Comparison of ENCODE assay signal across 10 cellular contexts in the genomic region with DNA sequence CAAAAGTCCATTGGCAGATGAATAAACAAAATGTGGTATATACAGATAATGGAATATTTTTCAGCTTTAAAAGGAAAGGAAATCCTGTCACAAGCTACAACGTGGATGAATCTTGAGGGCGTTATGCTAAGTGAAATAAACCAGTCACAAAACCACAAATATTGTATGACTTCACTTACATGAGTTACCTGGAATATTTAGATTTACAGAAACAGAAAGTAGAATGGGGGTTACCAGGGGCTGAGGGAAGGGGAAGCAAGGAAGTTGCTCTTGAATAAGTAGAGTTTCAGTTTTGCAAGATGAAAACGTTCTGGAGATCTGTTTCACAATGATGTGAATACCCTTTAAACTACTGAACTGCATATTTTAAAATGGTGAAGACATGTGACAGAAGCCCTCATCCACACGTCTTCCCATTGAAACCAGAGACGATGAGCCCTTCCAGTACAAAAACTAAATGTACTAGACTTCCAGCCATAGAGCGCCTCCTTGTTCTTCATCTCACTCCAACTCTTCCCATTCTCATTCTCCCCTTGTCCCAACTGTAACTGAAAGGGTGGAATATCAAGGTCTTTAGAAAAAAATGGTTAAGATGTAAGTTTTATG.
DNase-seq lines count a peak whose midpoint lies in the region; ATAC-seq, FAIRE-seq and TF ChIP-seq lines count a peak whose summit lies in the region.
"Had no signal": no experiment of that assay in that cellular context is flagged by ENCODE, and none has a peak within 500 bp of the region (broad histone marks: within the 10 kb centered on the region; RNA-seq: fewer than 3 reads in every experiment).

No MANE protein-coding gene starts in this region.

- no peaks in the 10 kb centered on the region for H3K27me3 ChIP-seq in KMS-11 (ENCODE audit: insufficient read depth, low read depth)
- H3K27me3 ChIP-seq in small intestine (ENCODE audit: control insufficient read depth in 2 of 2, insufficient read depth in 2 of 2, low read length in 2 of 2), result no peaks in the 10 kb centered on the region
- H3K27me3 ChIP-seq in HAP-1 (ENCODE audit: low read depth), result no peaks in the 10 kb centered on the region
- no peaks in the 10 kb centered on the region for H3K27me3 ChIP-seq in A673 (replicated peaks; ENCODE audit: insufficient read depth, low read depth, low read length, poor library complexity)
- H3K27me3 ChIP-seq: Peyer's patch had no signal

- intact Hi-C loops in dendritic cell treated with granulocyte-macrophage colony-stimulating factor and Interleukin-4, amounts not matched to agents 40 ng/mL and 50 ng/mL, for 4 days (cut with micrococcal nuclease), result loop anchor here (10.0 kb wide), 2 partner anchors 51 to 199 kb away; no protein-coding TSS in a partner anchor
- intact Hi-C loops in A673 (cut with micrococcal nuclease; ENCODE audit: unreplicated experiment), result no loop called here

- WGBS in small intestine, 3 donors, result 62 to 83% (median 70%) methylated on average over 6 of the region's 6 CpGs

- H3K4me2 ChIP-seq in KMS-11, result peak overlapping the region; percentile 49

- no peak overlapping the region for H2AFZ ChIP-seq in KMS-11 (ENCODE audit: low read depth)

- H3K36me3 ChIP-seq in KMS-11 (ENCODE audit: insufficient read depth), result no peaks in the 10 kb centered on the region
- H3K36me3 ChIP-seq in small intestine (ENCODE audit: control insufficient read depth in 2 of 2, insufficient read depth in 2 of 2, low read length in 2 of 2), result peaks cover 0 to 2% of the 10 kb centered on the region in 2 donors
- peaks cover 11% of the 10 kb centered on the region for H3K36me3 ChIP-seq in HAP-1 (replicated peaks)
- no peaks in the 10 kb centered on the region for H3K36me3 ChIP-seq in A673 (ENCODE audit: insufficient read depth, low read length, poor library complexity, severe bottlenecking)

- H3K9me3 Mint-ChIP-seq in dendritic cell treated with granulocyte-macrophage colony-stimulating factor and Interleukin-4, amounts not matched to agents 40 ng/mL and 50 ng/mL, for 4 days, result no peaks in the 10 kb centered on the region

- DNase-seq in small intestine, result no peak
- DNase-seq in HAP-1 (ENCODE audit: low spot score in 2 of 2), result no peak
- no peak for DNase-seq in A673 (ENCODE audit: low spot score)
- DNase-seq: Peyer's patch had no signal

- H4K20me1 ChIP-seq in KMS-11 (ENCODE audit: insufficient read depth), result no peaks in the 10 kb centered on the region

- peaks cover 25% of the 10 kb centered on the region for H3K4me1 ChIP-seq in KMS-11 (ENCODE audit: low read depth, poor library complexity, severe bottlenecking)
- no peaks in the 10 kb centered on the region for H3K4me1 ChIP-seq in small intestine (ENCODE audit: control insufficient read depth in 2 of 2, insufficient read depth in 1 of 2, low read depth in 1 of 2, low read length in 1 of 2)
- peaks cover 5% of the 10 kb centered on the region; the same call in 1 of the 2 replicates for H3K4me1 ChIP-seq in HAP-1
- no peaks in the 10 kb centered on the region for H3K4me1 ChIP-seq in A673 (ENCODE audit: insufficient read depth, low read length, poor library complexity, severe bottlenecking)
- H3K4me1 ChIP-seq: Peyer's patch had no signal

- POLR2A ChIA-PET in A673 (lab: Charles Lee; ENCODE audit: low non-redundant PET), result no interaction called here

- no peak overlapping the region for H3K9ac ChIP-seq in KMS-11

- no TSS peak for BruUV-seq in A673 (replicated peaks; lab: Mats Ljungman, UMichigan)

- ATAC-seq in GM18505 (IDR thresholded peaks at IDR 0.05; ENCODE audit: unreplicated experiment), result peak; percentile 68
- peak; percentile 60 for ATAC-seq in GM21515 (IDR thresholded peaks at IDR 0.05; ENCODE audit: unreplicated experiment)
- ATAC-seq in HG03175 (IDR thresholded peaks at IDR 0.05; ENCODE audit: unreplicated experiment), result no peak

- no peak for TF ChIP-seq POLR2A in GM18505 (IDR thresholded peaks at IDR 0.05; ENCODE audit: borderline replicate concordance, extremely low read depth, insufficient read depth, insufficient read length)

- no peak for FAIRE-seq in small intestine (lab: Jason Lieb, UNC)

- CTCF ChIA-PET in A673 (lab: Charles Lee), result no interaction called here

- H3K4me1 Mint-ChIP-seq in dendritic cell treated with granulocyte-macrophage colony-stimulating factor and Interleukin-4, amounts not matched to agents 40 ng/mL and 50 ng/mL, for 4 days (ENCODE audit: low read depth), result peaks cover 37% of the 10 kb centered on the region
- H3K4me1 Mint-ChIP-seq: neural crest cell had no signal

- H3K9me3 ChIP-seq in small intestine (ENCODE audit: control insufficient read depth, low read depth) (no peaks in the 10 kb centered on the region), HAP-1 (no peaks in the 10 kb centered on the region), A673 (ENCODE audit: low read depth, low read length, poor library complexity, severe bottlenecking) (no peaks in the 10 kb centered on the region)
- H3K9me3 ChIP-seq: Peyer's patch had no signal

- no peaks in the 10 kb centered on the region for H3K79me2 ChIP-seq in KMS-11 (ENCODE audit: insufficient read depth, low read depth)

- H3K4me3 ChIP-seq in KMS-11 (IDR thresholded peaks at IDR 0.05; ENCODE audit: insufficient read depth, low read depth, low read length) (no peak overlapping the region), small intestine (ENCODE audit: low read depth in 1 of 2, low read length in 2 of 2) (no peak overlapping the region), HAP-1 (no peak overlapping the region), A673 (ENCODE audit: low read depth, low read length, poor library complexity, severe bottlenecking) (no peak overlapping the region)
- H3K4me3 ChIP-seq: Peyer's patch had no signal

- peak overlapping the region; percentile 6; the same call in 1 of the 2 replicates for H3K27ac ChIP-seq in KMS-11
- H3K27ac ChIP-seq in small intestine (ENCODE audit: low read depth in 1 of 2, low read length in 1 of 2), result peak overlapping the region in 1 of 2 donors; percentile 21
- no peak overlapping the region for H3K27ac ChIP-seq in A673 (ENCODE audit: low read depth, low read length, poor library complexity, severe bottlenecking)
- H3K27ac ChIP-seq: Peyer's patch had no signal

- H3K27ac Mint-ChIP-seq in dendritic cell treated with granulocyte-macrophage colony-stimulating factor and Interleukin-4, amounts not matched to agents 40 ng/mL and 50 ng/mL, for 4 days, result peak overlapping the region; percentile 54

- H3K27me3 Mint-ChIP-seq in dendritic cell treated with granulocyte-macrophage colony-stimulating factor and Interleukin-4, amounts not matched to agents 40 ng/mL and 50 ng/mL, for 4 days, result no peaks in the 10 kb centered on the region

- peak overlapping the region; percentile 38 for H3K4me3 Mint-ChIP-seq in dendritic cell treated with granulocyte-macrophage colony-stimulating factor and Interleukin-4, amounts not matched to agents 40 ng/mL and 50 ng/mL, for 4 days
- H3K4me3 Mint-ChIP-seq: neural crest cell had no signal

- TF ChIP-seq CTCF in KMS-11 (conservative IDR thresholded peaks at IDR 0.05; ENCODE audit: low read depth, low read length) (no peak), A673 (conservative IDR thresholded peaks at IDR 0.05; ENCODE audit: low read depth, low read length) (no peak)

- H3K36me3 Mint-ChIP-seq in dendritic cell treated with granulocyte-macrophage colony-stimulating factor and Interleukin-4, amounts not matched to agents 40 ng/mL and 50 ng/mL, for 4 days (ENCODE audit: low read depth), result peaks cover 74% of the 10 kb centered on the region

- in situ Hi-C loops in HAP-1 (cut with MboI; ENCODE audit: low sequenced_read_pairs), result loop anchor here (10.0 kb wide), 1 partner anchor 199 kb away; no protein-coding TSS in a partner anchor
